1 cellular context compared by ENCODE assay signal in the genomic region with DNA sequence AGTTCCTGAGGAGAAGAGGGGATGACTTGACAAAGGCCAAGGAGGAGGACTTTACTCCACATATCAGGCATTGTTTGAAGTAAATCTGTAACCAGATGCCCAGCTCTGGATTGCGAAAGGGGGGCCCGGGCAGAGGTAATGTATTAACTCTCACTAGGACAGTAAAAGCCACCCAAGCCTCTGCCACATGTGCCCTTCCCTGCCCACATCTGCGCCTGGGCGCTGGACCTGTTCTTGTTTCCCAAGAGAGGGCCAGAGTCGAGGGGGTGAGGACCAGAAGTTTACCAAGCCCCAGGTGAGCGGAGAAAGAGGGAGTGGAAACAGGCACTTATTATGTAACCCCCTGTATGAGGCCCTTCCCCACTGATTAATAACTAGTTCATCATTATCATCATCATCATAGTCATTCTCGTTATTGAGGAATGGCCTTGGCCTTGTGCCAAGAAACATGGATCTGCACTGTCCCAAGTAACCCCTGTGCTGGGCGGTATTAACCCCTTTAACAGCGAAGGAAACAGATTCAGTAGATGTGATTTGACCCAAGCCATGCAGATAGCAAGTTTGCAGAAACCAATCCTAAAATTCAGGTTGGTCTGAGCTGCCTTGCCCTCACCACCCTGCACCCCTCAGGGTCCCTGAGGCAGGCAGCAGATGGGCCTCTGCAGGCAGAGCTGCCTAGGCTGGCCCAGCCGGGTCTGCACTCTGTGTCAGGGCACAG.
TF ChIP-seq lines count a peak whose summit lies in the region.

Gene SLC23A1, minus strand, starts transcription at position 23 of the 718 bp plus-strand sequence. CDS start 44 bp downstream, outside the sequence.

TF ChIP-seq in HepG2, 621 proteins besides CTCF, POLR2A, EP300 and RAD21 (continued from another document):
- TF ChIP-seq, protein P1, sequence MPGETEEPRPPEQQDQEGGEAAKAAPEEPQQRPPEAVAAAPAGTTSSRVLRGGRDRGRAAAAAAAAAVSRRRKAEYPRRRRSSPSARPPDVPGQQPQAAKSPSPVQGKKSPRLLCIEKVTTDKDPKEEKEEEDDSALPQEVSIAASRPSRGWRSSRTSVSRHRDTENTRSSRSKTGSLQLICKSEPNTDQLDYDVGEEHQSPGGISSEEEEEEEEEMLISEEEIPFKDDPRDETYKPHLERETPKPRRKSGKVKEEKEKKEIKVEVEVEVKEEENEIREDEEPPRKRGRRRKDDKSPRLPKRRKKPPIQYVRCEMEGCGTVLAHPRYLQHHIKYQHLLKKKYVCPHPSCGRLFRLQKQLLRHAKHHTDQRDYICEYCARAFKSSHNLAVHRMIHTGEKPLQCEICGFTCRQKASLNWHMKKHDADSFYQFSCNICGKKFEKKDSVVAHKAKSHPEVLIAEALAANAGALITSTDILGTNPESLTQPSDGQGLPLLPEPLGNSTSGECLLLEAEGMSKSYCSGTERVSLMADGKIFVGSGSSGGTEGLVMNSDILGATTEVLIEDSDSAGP (CRISPR knock-in tag; IDR thresholded peaks at IDR 0.05; ENCODE audit: borderline replicate concordance), result peak; percentile 53; the same call in 1 of the 2 replicates
- TF ChIP-seq GATAD2A (CRISPR knock-in tag; IDR thresholded peaks at IDR 0.05) (peak; percentile 74), HDAC2 (CRISPR knock-in tag; IDR thresholded peaks at IDR 0.05) (peak; percentile 42; the same call in 1 of the 2 replicates), FOXJ3 (CRISPR knock-in tag; IDR thresholded peaks at IDR 0.05; ENCODE audit: borderline replicate concordance) (no peak), KLF6 (CRISPR knock-in tag; IDR thresholded peaks at IDR 0.05) (no peak), MYNN (CRISPR knock-in tag; IDR thresholded peaks at IDR 0.05; ENCODE audit: low read depth) (no peak), CREM (IDR thresholded peaks at IDR 0.05) (no peak), CREM (CRISPR knock-in tag; IDR thresholded peaks at IDR 0.05) (no peak), EED (CRISPR knock-in tag; IDR thresholded peaks at IDR 0.05) (no peak), SIX4 (CRISPR knock-in tag; IDR thresholded peaks at IDR 0.05) (peak; percentile 95), HNRNPL (IDR thresholded peaks at IDR 0.05; ENCODE audit: low read depth, low read length) (peak; percentile 88), TFE3 (CRISPR knock-in tag; IDR thresholded peaks at IDR 0.05) (no peak), TBX2 (CRISPR knock-in tag; IDR thresholded peaks at IDR 0.05; ENCODE audit: borderline replicate concordance) (0 out of 2 replicates have a peak, but pooled peaks have one; percentile 24), MED1 (CRISPR knock-in tag; IDR thresholded peaks at IDR 0.05) (no peak), THYN1 (CRISPR knock-in tag; IDR thresholded peaks at IDR 0.05; ENCODE audit: borderline replicate concordance, low read depth) (no peak), RBM39 (IDR thresholded peaks at IDR 0.05; ENCODE audit: low read depth, low read length, poor library complexity, severe bottlenecking) (no peak), CEBPB (IDR thresholded peaks at IDR 0.05; ENCODE audit: borderline replicate concordance, low read depth, low read length) (peak; percentile 94), RBAK (CRISPR knock-in tag; IDR thresholded peaks at IDR 0.05) (no peak), ZNF24 (IDR thresholded peaks at IDR 0.05) (no peak), SP5 (CRISPR knock-in tag; IDR thresholded peaks at IDR 0.05; ENCODE audit: borderline replicate concordance, low read depth) (no peak)
- TF ChIP-seq, protein P2, sequence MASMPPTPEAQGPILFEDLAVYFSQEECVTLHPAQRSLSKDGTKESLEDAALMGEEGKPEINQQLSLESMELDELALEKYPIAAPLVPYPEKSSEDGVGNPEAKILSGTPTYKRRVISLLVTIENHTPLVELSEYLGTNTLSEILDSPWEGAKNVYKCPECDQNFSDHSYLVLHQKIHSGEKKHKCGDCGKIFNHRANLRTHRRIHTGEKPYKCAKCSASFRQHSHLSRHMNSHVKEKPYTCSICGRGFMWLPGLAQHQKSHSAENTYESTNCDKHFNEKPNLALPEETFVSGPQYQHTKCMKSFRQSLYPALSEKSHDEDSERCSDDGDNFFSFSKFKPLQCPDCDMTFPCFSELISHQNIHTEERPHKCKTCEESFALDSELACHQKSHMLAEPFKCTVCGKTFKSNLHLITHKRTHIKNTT (CRISPR knock-in tag; IDR thresholded peaks at IDR 0.05), result no peak
- TF ChIP-seq, protein P3, sequence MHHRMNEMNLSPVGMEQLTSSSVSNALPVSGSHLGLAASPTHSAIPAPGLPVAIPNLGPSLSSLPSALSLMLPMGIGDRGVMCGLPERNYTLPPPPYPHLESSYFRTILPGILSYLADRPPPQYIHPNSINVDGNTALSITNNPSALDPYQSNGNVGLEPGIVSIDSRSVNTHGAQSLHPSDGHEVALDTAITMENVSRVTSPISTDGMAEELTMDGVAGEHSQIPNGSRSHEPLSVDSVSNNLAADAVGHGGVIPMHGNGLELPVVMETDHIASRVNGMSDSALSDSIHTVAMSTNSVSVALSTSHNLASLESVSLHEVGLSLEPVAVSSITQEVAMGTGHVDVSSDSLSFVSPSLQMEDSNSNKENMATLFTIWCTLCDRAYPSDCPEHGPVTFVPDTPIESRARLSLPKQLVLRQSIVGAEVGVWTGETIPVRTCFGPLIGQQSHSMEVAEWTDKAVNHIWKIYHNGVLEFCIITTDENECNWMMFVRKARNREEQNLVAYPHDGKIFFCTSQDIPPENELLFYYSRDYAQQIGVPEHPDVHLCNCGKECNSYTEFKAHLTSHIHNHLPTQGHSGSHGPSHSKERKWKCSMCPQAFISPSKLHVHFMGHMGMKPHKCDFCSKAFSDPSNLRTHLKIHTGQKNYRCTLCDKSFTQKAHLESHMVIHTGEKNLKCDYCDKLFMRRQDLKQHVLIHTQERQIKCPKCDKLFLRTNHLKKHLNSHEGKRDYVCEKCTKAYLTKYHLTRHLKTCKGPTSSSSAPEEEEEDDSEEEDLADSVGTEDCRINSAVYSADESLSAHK (CRISPR knock-in tag; IDR thresholded peaks at IDR 0.05; ENCODE audit: borderline replicate concordance), result no peak
- TF ChIP-seq, protein P4, sequence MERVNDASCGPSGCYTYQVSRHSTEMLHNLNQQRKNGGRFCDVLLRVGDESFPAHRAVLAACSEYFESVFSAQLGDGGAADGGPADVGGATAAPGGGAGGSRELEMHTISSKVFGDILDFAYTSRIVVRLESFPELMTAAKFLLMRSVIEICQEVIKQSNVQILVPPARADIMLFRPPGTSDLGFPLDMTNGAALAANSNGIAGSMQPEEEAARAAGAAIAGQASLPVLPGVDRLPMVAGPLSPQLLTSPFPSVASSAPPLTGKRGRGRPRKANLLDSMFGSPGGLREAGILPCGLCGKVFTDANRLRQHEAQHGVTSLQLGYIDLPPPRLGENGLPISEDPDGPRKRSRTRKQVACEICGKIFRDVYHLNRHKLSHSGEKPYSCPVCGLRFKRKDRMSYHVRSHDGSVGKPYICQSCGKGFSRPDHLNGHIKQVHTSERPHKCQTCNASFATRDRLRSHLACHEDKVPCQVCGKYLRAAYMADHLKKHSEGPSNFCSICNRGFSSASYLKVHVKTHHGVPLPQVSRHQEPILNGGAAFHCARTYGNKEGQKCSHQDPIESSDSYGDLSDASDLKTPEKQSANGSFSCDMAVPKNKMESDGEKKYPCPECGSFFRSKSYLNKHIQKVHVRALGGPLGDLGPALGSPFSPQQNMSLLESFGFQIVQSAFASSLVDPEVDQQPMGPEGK (CRISPR knock-in tag; IDR thresholded peaks at IDR 0.05), result 0 out of 2 replicates have a peak, but pooled peaks have one; percentile 5
- TF ChIP-seq, protein P5, sequence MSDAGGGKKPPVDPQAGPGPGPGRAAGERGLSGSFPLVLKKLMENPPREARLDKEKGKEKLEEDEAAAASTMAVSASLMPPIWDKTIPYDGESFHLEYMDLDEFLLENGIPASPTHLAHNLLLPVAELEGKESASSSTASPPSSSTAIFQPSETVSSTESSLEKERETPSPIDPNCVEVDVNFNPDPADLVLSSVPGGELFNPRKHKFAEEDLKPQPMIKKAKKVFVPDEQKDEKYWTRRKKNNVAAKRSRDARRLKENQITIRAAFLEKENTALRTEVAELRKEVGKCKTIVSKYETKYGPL (CRISPR knock-in tag; IDR thresholded peaks at IDR 0.05), result no peak; the same call in 1 of the 2 replicates
- TF ChIP-seq, protein P6, sequence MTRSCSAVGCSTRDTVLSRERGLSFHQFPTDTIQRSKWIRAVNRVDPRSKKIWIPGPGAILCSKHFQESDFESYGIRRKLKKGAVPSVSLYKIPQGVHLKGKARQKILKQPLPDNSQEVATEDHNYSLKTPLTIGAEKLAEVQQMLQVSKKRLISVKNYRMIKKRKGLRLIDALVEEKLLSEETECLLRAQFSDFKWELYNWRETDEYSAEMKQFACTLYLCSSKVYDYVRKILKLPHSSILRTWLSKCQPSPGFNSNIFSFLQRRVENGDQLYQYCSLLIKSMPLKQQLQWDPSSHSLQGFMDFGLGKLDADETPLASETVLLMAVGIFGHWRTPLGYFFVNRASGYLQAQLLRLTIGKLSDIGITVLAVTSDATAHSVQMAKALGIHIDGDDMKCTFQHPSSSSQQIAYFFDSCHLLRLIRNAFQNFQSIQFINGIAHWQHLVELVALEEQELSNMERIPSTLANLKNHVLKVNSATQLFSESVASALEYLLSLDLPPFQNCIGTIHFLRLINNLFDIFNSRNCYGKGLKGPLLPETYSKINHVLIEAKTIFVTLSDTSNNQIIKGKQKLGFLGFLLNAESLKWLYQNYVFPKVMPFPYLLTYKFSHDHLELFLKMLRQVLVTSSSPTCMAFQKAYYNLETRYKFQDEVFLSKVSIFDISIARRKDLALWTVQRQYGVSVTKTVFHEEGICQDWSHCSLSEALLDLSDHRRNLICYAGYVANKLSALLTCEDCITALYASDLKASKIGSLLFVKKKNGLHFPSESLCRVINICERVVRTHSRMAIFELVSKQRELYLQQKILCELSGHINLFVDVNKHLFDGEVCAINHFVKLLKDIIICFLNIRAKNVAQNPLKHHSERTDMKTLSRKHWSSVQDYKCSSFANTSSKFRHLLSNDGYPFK (CRISPR knock-in tag; IDR thresholded peaks at IDR 0.05; ENCODE audit: borderline replicate concordance), result 0 out of 2 replicates have a peak, but pooled peaks have one; percentile 12
- TF ChIP-seq, protein P7, sequence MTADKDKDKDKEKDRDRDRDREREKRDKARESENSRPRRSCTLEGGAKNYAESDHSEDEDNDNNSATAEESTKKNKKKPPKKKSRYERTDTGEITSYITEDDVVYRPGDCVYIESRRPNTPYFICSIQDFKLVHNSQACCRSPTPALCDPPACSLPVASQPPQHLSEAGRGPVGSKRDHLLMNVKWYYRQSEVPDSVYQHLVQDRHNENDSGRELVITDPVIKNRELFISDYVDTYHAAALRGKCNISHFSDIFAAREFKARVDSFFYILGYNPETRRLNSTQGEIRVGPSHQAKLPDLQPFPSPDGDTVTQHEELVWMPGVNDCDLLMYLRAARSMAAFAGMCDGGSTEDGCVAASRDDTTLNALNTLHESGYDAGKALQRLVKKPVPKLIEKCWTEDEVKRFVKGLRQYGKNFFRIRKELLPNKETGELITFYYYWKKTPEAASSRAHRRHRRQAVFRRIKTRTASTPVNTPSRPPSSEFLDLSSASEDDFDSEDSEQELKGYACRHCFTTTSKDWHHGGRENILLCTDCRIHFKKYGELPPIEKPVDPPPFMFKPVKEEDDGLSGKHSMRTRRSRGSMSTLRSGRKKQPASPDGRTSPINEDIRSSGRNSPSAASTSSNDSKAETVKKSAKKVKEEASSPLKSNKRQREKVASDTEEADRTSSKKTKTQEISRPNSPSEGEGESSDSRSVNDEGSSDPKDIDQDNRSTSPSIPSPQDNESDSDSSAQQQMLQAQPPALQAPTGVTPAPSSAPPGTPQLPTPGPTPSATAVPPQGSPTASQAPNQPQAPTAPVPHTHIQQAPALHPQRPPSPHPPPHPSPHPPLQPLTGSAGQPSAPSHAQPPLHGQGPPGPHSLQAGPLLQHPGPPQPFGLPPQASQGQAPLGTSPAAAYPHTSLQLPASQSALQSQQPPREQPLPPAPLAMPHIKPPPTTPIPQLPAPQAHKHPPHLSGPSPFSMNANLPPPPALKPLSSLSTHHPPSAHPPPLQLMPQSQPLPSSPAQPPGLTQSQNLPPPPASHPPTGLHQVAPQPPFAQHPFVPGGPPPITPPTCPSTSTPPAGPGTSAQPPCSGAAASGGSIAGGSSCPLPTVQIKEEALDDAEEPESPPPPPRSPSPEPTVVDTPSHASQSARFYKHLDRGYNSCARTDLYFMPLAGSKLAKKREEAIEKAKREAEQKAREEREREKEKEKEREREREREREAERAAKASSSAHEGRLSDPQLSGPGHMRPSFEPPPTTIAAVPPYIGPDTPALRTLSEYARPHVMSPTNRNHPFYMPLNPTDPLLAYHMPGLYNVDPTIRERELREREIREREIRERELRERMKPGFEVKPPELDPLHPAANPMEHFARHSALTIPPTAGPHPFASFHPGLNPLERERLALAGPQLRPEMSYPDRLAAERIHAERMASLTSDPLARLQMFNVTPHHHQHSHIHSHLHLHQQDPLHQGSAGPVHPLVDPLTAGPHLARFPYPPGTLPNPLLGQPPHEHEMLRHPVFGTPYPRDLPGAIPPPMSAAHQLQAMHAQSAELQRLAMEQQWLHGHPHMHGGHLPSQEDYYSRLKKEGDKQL (CRISPR knock-in tag; IDR thresholded peaks at IDR 0.05; ENCODE audit: low read depth), result no peak
- TF ChIP-seq, protein P8, sequence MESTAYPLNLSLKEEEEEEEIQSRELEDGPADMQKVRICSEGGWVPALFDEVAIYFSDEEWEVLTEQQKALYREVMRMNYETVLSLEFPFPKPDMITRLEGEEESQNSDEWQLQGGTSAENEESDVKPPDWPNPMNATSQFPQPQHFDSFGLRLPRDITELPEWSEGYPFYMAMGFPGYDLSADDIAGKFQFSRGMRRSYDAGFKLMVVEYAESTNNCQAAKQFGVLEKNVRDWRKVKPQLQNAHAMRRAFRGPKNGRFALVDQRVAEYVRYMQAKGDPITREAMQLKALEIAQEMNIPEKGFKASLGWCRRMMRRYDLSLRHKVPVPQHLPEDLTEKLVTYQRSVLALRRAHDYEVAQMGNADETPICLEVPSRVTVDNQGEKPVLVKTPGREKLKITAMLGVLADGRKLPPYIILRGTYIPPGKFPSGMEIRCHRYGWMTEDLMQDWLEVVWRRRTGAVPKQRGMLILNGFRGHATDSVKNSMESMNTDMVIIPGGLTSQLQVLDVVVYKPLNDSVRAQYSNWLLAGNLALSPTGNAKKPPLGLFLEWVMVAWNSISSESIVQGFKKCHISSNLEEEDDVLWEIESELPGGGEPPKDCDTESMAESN (CRISPR knock-in tag; conservative IDR thresholded peaks at IDR 0.05), result peak; percentile 59; the same call in 1 of the 2 replicates
- TF ChIP-seq, protein P9, sequence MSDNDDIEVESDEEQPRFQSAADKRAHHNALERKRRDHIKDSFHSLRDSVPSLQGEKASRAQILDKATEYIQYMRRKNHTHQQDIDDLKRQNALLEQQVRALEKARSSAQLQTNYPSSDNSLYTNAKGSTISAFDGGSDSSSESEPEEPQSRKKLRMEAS (IDR thresholded peaks at IDR 0.05), result 0 out of 2 replicates have a peak, but pooled peaks have one; percentile 25
